14 cellular contexts compared by ENCODE assay signal in the genomic region with DNA sequence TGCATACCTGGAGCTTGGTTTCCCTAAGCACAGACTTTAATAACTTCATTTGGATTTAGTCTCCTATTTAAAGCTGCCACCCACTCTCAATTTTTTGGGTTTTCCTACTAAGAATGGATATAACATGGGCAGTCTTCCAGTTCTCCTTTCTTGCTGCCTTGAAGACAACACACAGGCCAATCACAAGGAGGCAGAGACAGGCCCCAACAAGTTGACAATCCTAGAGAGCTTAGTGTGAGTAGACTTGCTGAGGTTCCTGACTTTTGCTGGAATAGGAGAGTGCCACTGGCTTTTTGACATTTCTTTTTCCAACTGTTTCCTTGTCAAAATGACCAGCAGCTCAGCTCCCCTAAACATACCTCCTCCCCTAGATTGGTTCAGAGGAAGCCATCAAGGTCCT.
DNase-seq lines count a peak whose midpoint lies in the region; ATAC-seq and TF ChIP-seq lines count a peak whose summit lies in the region.
"Had no signal": no experiment of that assay in that cellular context is flagged by ENCODE, and none has a peak within 500 bp of the region (broad histone marks: within the 10 kb centered on the region; RNA-seq: fewer than 3 reads in every experiment).

No MANE protein-coding gene starts in this region.

- H3K36me3 ChIP-seq in neural progenitor cell, result no peaks in the 10 kb centered on the region
- H3K36me3 ChIP-seq: BLaER1 had no signal

- H3K27me3 Mint-ChIP-seq in neural progenitor cell (ENCODE audit: insufficient read depth, low read depth), result peaks cover 4% of the 10 kb centered on the region

- H3K4me1 ChIP-seq in neural progenitor cell, result peaks cover 7% of the 10 kb centered on the region
- H3K4me1 ChIP-seq: BLaER1 had no signal

- peaks cover 2% of the 10 kb centered on the region for H3K4me1 Mint-ChIP-seq in neural progenitor cell

- H3K4me3 Mint-ChIP-seq in neural progenitor cell, result no peak overlapping the region
- H3K4me3 Mint-ChIP-seq: CD4-positive, CD25-positive, alpha-beta regulatory T cell had no signal

- H3K27me3 ChIP-seq in neural progenitor cell, result no peaks in the 10 kb centered on the region
- H3K27me3 ChIP-seq: BLaER1 had no signal

- H3K27ac ChIP-seq in RWPE1, result no peak overlapping the region
- H3K27ac ChIP-seq in neural progenitor cell, result no peak overlapping the region
- H3K27ac ChIP-seq: BLaER1, GM23248 had no signal

- no peak overlapping the region for H3K4me3 ChIP-seq in epithelial cell of esophagus (ENCODE audit: low read length)
- no peak overlapping the region for H3K4me3 ChIP-seq in neural progenitor cell
- H3K4me3 ChIP-seq: BLaER1, GM23248 had no signal

- DNase-seq in CD1c-positive myeloid dendritic cell (ENCODE audit: extremely low spot score), result peak; percentile 24
- peak; percentile 75 for DNase-seq in RWPE1 (ENCODE audit: low spot score)
- peak; percentile 87 for DNase-seq in epithelial cell of esophagus (ENCODE audit: low read depth)
- DNase-seq in neural progenitor cell (ENCODE audit: low spot score), result no peak
- no peak for DNase-seq in NK-92 treated with Interleukin-12 subunit alpha and Interleukin-12 subunit beta, amount 100 ng/mL, for 24 hours (lab: John Stamatoyannopoulos, UW)
- no peak for DNase-seq in NCI-H345 (lab: John Stamatoyannopoulos, UW)
- DNase-seq: 8988T; AML-193; CD4-positive, CD25-positive, alpha-beta regulatory T cell; DMS79; GM23248; H7 had no signal

- POLR2A ChIA-PET in RWPE1 (lab: Yijun Ruan, JAX; ENCODE audit: low non-redundant PET), result no interaction called here

- TF ChIP-seq CTCF in RWPE1 (conservative IDR thresholded peaks at IDR 0.05; ENCODE audit: low read depth), result no peak
- no peak for TF ChIP-seq CTCF in epithelial cell of esophagus (IDR thresholded peaks at IDR 0.05; ENCODE audit: insufficient read depth, low read depth, low read length, missing control alignments)
- TF ChIP-seq CTCF in neural progenitor cell (IDR thresholded peaks at IDR 0.05), result no peak

- ATAC-seq in HG03439 (IDR thresholded peaks at IDR 0.05; ENCODE audit: unreplicated experiment), result no peak

- H3K79me2 ChIP-seq in neural progenitor cell (ENCODE audit: low read depth), result no peaks in the 10 kb centered on the region

- CTCF ChIA-PET in RWPE1 (lab: Yijun Ruan, JAX), result interaction anchor here (1.0 kb wide), 1 partner anchor 70 kb away, joined by 3 read pairs; no protein-coding TSS in a partner anchor

- H3K27ac Mint-ChIP-seq in neural progenitor cell, result no peak overlapping the region
- H3K27ac Mint-ChIP-seq: CD4-positive, CD25-positive, alpha-beta regulatory T cell had no signal

- H3K4me2 ChIP-seq in neural progenitor cell, result no peak overlapping the region
- H3K4me2 ChIP-seq: BLaER1 had no signal

- H2AFZ ChIP-seq in neural progenitor cell (replicated peaks), result peak overlapping the region; percentile 46
- H2AFZ ChIP-seq: GM23248 had no signal

- H3K9me3 ChIP-seq in neural progenitor cell (ENCODE audit: low read depth), result no peaks in the 10 kb centered on the region
- H3K9me3 ChIP-seq: BLaER1 had no signal

- H3K9ac ChIP-seq in neural progenitor cell, result no peak overlapping the region
- H3K9ac ChIP-seq: BLaER1, GM23248 had no signal

- no peaks in the 10 kb centered on the region for H4K20me1 ChIP-seq in neural progenitor cell (ENCODE audit: low read depth)
- H4K20me1 ChIP-seq: BLaER1 had no signal

- no peaks in the 10 kb centered on the region for H3K36me3 Mint-ChIP-seq in neural progenitor cell

- H3K9me3 Mint-ChIP-seq in neural progenitor cell, result no peaks in the 10 kb centered on the region

- no peaks in the 10 kb centered on the region for H3F3A ChIP-seq in neural progenitor cell (ENCODE audit: low read depth)

Comparison
In these comparisons a context has a peak if more than half of its experiments do, and no peak if none do; other contexts are left out.
1. DNase-seq: peak in CD1c-positive myeloid dendritic cell (single experiment), RWPE1 (single experiment) and epithelial cell of esophagus (single experiment); none in neural progenitor cell (single experiment), NK-92 treated with Interleukin-12 subunit alpha and Interleukin-12 subunit beta, amount 100 ng/mL, for 24 hours (single experiment) and NCI-H345 (single experiment).